Comparison of ENCODE assay signal across 1 cellular context in genomic region chr5:673140-673836, GRCh38.
TF ChIP-seq lines count a peak whose summit lies in the region.

No MANE protein-coding gene starts in this region.

TF ChIP-seq in HEK293, 187 proteins besides CTCF, POLR2A, EP300 and RAD21 (continued from another document):
- no peak for TF ChIP-seq ZSCAN18 (tag by site-specific recombination; IDR thresholded peaks at IDR 0.05)
- TF ChIP-seq PATZ1 (tag by site-specific recombination; IDR thresholded peaks at IDR 0.05), result peak; percentile 25; the same call in 1 of the 2 replicates
- TF ChIP-seq ZNF140 (tag by site-specific recombination; IDR thresholded peaks at IDR 0.05), result no peak
- no peak for TF ChIP-seq ZNF239 (tag by site-specific recombination; IDR thresholded peaks at IDR 0.05)
- no peak for TF ChIP-seq ZNF169 (tag by site-specific recombination; IDR thresholded peaks at IDR 0.05)
- 0 out of 2 replicates have a peak, but pooled peaks have one; percentile 41 for TF ChIP-seq ZNF423 (tag by site-specific recombination; IDR thresholded peaks at IDR 0.05)
- TF ChIP-seq PRDM4 (tag by site-specific recombination; IDR thresholded peaks at IDR 0.05), result no peak
- TF ChIP-seq MYNN (tag by site-specific recombination; IDR thresholded peaks at IDR 0.05; ENCODE audit: borderline replicate concordance), result no peak
- no peak for TF ChIP-seq ZBTB44 (tag by site-specific recombination; IDR thresholded peaks at IDR 0.05)
- no peak for TF ChIP-seq ZNF544 (tag by site-specific recombination; IDR thresholded peaks at IDR 0.05)
- no peak for TF ChIP-seq SALL2 (tag by site-specific recombination; IDR thresholded peaks at IDR 0.05; ENCODE audit: borderline replicate concordance)
- TF ChIP-seq ZNF112 (tag by site-specific recombination; IDR thresholded peaks at IDR 0.05), result no peak
- no peak for TF ChIP-seq SCRT1 (tag by site-specific recombination; IDR thresholded peaks at IDR 0.05; ENCODE audit: borderline replicate concordance)
- no peak for TF ChIP-seq ZNF558 (tag by site-specific recombination; IDR thresholded peaks at IDR 0.05)
- TF ChIP-seq ZNF707 (tag by site-specific recombination; IDR thresholded peaks at IDR 0.05), result no peak
- TF ChIP-seq ZNF623 (tag by site-specific recombination; IDR thresholded peaks at IDR 0.05), result no peak
- TF ChIP-seq GFI1B (tag by site-specific recombination; IDR thresholded peaks at IDR 0.05), result no peak
- TF ChIP-seq ZNF391 (tag by site-specific recombination; IDR thresholded peaks at IDR 0.05; ENCODE audit: borderline replicate concordance, low read depth), result no peak
- no peak for TF ChIP-seq ZNF19 (tag by site-specific recombination; IDR thresholded peaks at IDR 0.05; ENCODE audit: low read depth)
- no peak for TF ChIP-seq ZNF830 (tag by site-specific recombination; IDR thresholded peaks at IDR 0.05; ENCODE audit: low read depth)
- TF ChIP-seq ZBTB21 (tag by site-specific recombination; IDR thresholded peaks at IDR 0.05), result no peak
- TF ChIP-seq ZNF777 (tag by site-specific recombination; IDR thresholded peaks at IDR 0.05; ENCODE audit: borderline replicate concordance), result no peak
- TF ChIP-seq HIC1 (tag by site-specific recombination; IDR thresholded peaks at IDR 0.05), result no peak
- no peak for TF ChIP-seq OSR2 (tag by site-specific recombination; IDR thresholded peaks at IDR 0.05)
- TF ChIP-seq ZNF404 (tag by site-specific recombination; IDR thresholded peaks at IDR 0.05), result no peak
- TF ChIP-seq KLF9 (tag by site-specific recombination; IDR thresholded peaks at IDR 0.05; ENCODE audit: low read depth), result no peak
- TF ChIP-seq ZFHX2 (tag by site-specific recombination; conservative IDR thresholded peaks at IDR 0.05), result peak; percentile 10; the same call in 1 of the 2 replicates
- no peak for TF ChIP-seq ZNF350 (tag by site-specific recombination; IDR thresholded peaks at IDR 0.05)
- TF ChIP-seq HOXD13 (CRISPR knock-in tag; IDR thresholded peaks at IDR 0.05; ENCODE audit: borderline replicate concordance), result no peak
- TF ChIP-seq KLF8 (tag by site-specific recombination; IDR thresholded peaks at IDR 0.05), result no peak
- TF ChIP-seq EGR2 (tag by site-specific recombination; IDR thresholded peaks at IDR 0.05; ENCODE audit: low read depth), result no peak
- TF ChIP-seq ZNF202 (tag by site-specific recombination; IDR thresholded peaks at IDR 0.05; ENCODE audit: borderline replicate concordance), result no peak
- no peak for TF ChIP-seq ZNF792 (tag by site-specific recombination; IDR thresholded peaks at IDR 0.05)
- TF ChIP-seq ZNF513 (tag by site-specific recombination; IDR thresholded peaks at IDR 0.05), result no peak
- no peak for TF ChIP-seq ZNF394 (tag by site-specific recombination; IDR thresholded peaks at IDR 0.05; ENCODE audit: borderline replicate concordance)
- TF ChIP-seq ZNF560 (tag by site-specific recombination; IDR thresholded peaks at IDR 0.05; ENCODE audit: borderline replicate concordance), result no peak
- no peak for TF ChIP-seq ZNF2 (tag by site-specific recombination; IDR thresholded peaks at IDR 0.05)
- TF ChIP-seq BCL11B (tag by site-specific recombination; IDR thresholded peaks at IDR 0.05; ENCODE audit: low read depth), result peak; percentile 87
- TF ChIP-seq YY2 (tag by site-specific recombination; IDR thresholded peaks at IDR 0.05), result no peak
- no peak for TF ChIP-seq ZNF585B (tag by site-specific recombination; IDR thresholded peaks at IDR 0.05)
- no peak for TF ChIP-seq ZNF37A (tag by site-specific recombination; IDR thresholded peaks at IDR 0.05)
- TF ChIP-seq ZNF600 (tag by site-specific recombination; IDR thresholded peaks at IDR 0.05), result no peak
- no peak for TF ChIP-seq ZNF561 (tag by site-specific recombination; IDR thresholded peaks at IDR 0.05; ENCODE audit: borderline replicate concordance)
- TF ChIP-seq MZF1 (tag by site-specific recombination; IDR thresholded peaks at IDR 0.05; ENCODE audit: borderline replicate concordance), result no peak
- no peak for TF ChIP-seq ZNF18 (tag by site-specific recombination; IDR thresholded peaks at IDR 0.05)
- no peak for TF ChIP-seq ZNF133 (tag by site-specific recombination; IDR thresholded peaks at IDR 0.05)
- no peak for TF ChIP-seq ZNF660 (tag by site-specific recombination; IDR thresholded peaks at IDR 0.05)
- no peak for TF ChIP-seq ZNF184 (tag by site-specific recombination; IDR thresholded peaks at IDR 0.05)
- TF ChIP-seq ZNF26 (tag by site-specific recombination; IDR thresholded peaks at IDR 0.05), result no peak
- TF ChIP-seq ZNF670 (tag by site-specific recombination; IDR thresholded peaks at IDR 0.05; ENCODE audit: low read depth), result no peak
- no peak for TF ChIP-seq ZBTB6 (tag by site-specific recombination; IDR thresholded peaks at IDR 0.05)
- TF ChIP-seq ZNF146 (tag by site-specific recombination; IDR thresholded peaks at IDR 0.05), result no peak
- no peak for TF ChIP-seq ZNF175 (tag by site-specific recombination; IDR thresholded peaks at IDR 0.05)
- TF ChIP-seq ZNF366 (tag by site-specific recombination; conservative IDR thresholded peaks at IDR 0.05), result no peak
- TF ChIP-seq KLF17 (tag by site-specific recombination; IDR thresholded peaks at IDR 0.05), result no peak
- TF ChIP-seq KLF7 (tag by site-specific recombination; IDR thresholded peaks at IDR 0.05; ENCODE audit: borderline replicate concordance), result no peak
